ENCODE assay signal across 3 cellular contexts in genomic region chr1:91901231-91901630, GRCh38.
TF ChIP-seq lines count a peak whose summit lies in the region.

No MANE protein-coding gene starts in this region.

TF ChIP-seq in A549, 52 proteins besides CTCF, POLR2A, EP300 and RAD21:
- TF ChIP-seq ZSCAN20 (CRISPR knock-in tag; IDR thresholded peaks at IDR 0.05) (no peak), CBX2 (IDR thresholded peaks at IDR 0.05; ENCODE audit: borderline replicate concordance, low read depth) (no peak), JUNB (IDR thresholded peaks at IDR 0.05) (no peak), GATA3 (IDR thresholded peaks at IDR 0.05; ENCODE audit: borderline replicate concordance) (no peak), CHD2 (IDR thresholded peaks at IDR 0.05; ENCODE audit: low read length, partially characterized antibody) (no peak), CEBPB (IDR thresholded peaks at IDR 0.05) (no peak), HDAC2 (IDR thresholded peaks at IDR 0.05) (no peak), FOSB (CRISPR knock-in tag; IDR thresholded peaks at IDR 0.05) (no peak), MAX (IDR thresholded peaks at IDR 0.05) (no peak), ELK1 (IDR thresholded peaks at IDR 0.05; ENCODE audit: low read depth, low read length) (no peak), HMGXB4 (CRISPR knock-in tag; IDR thresholded peaks at IDR 0.05; ENCODE audit: borderline replicate concordance) (no peak), HEYL (CRISPR knock-in tag; IDR thresholded peaks at IDR 0.05) (no peak), ESRRA (IDR thresholded peaks at IDR 0.05; ENCODE audit: borderline replicate concordance, low read length) (no peak), HES2 (IDR thresholded peaks at IDR 0.05) (no peak), HOXB13 (CRISPR knock-in tag; IDR thresholded peaks at IDR 0.05; ENCODE audit: low read depth) (no peak), BCL3 (IDR thresholded peaks at IDR 0.05) (no peak), KDM1A (IDR thresholded peaks at IDR 0.05; ENCODE audit: low read depth) (no peak), ZC3H11A (IDR thresholded peaks at IDR 0.05) (no peak)

TF ChIP-seq in IMR-90, 13 proteins besides CTCF, POLR2A, EP300 and RAD21:
- TF ChIP-seq MAFK (IDR thresholded peaks at IDR 0.05; ENCODE audit: low read depth, low read length) (no peak), MXI1 (IDR thresholded peaks at IDR 0.05; ENCODE audit: borderline replicate concordance, low read depth, low read length) (no peak), MAZ (IDR thresholded peaks at IDR 0.05; ENCODE audit: borderline replicate concordance, low read depth, low read length) (no peak), CEBPB (IDR thresholded peaks at IDR 0.05; ENCODE audit: low read depth, low read length) (no peak), ELK1 (IDR thresholded peaks at IDR 0.05; ENCODE audit: borderline replicate concordance, low read depth, low read length) (no peak), RFX5 (IDR thresholded peaks at IDR 0.05; ENCODE audit: low read depth, low read length) (no peak), NFE2L2 (IDR thresholded peaks at IDR 0.05; ENCODE audit: low read depth, low read length) (no peak), RCOR1 (IDR thresholded peaks at IDR 0.05; ENCODE audit: insufficient replicate concordance, low read length) (no peak), BHLHE40 (IDR thresholded peaks at IDR 0.05; ENCODE audit: low read depth, low read length) (no peak), CHD1 (IDR thresholded peaks at IDR 0.05; ENCODE audit: low read depth, low read length) (no peak)

TF ChIP-seq in GM23338, 12 proteins besides CTCF, POLR2A, EP300 and RAD21:
- TF ChIP-seq CREB1 (CRISPR knock-in tag; IDR thresholded peaks at IDR 0.05; ENCODE audit: low read depth) (no peak), ETS1 (IDR thresholded peaks at IDR 0.05) (no peak), STAT1 (IDR thresholded peaks at IDR 0.05; ENCODE audit: unreplicated experiment) (no peak), ZNF331 (CRISPR knock-in tag; IDR thresholded peaks at IDR 0.05; ENCODE audit: low read depth) (no peak), POLR2AphosphoS5 (IDR thresholded peaks at IDR 0.05; ENCODE audit: low read depth) (no peak), REST (IDR thresholded peaks at IDR 0.05; ENCODE audit: unreplicated experiment) (no peak), NANOG (IDR thresholded peaks at IDR 0.05; ENCODE audit: borderline replicate concordance) (no peak), ZNF114 (CRISPR knock-in tag; IDR thresholded peaks at IDR 0.05) (no peak), ZNF462 (CRISPR knock-in tag; IDR thresholded peaks at IDR 0.05) (no peak), EZH2 (IDR thresholded peaks at IDR 0.05; ENCODE audit: low read depth, unreplicated experiment) (no peak), EZH2phosphoT487 (IDR thresholded peaks at IDR 0.05; ENCODE audit: unreplicated experiment) (no peak), JUNB (IDR thresholded peaks at IDR 0.05; ENCODE audit: unreplicated experiment) (no peak)
